ENCODE assay signal across 23 cellular contexts in the genomic region with DNA sequence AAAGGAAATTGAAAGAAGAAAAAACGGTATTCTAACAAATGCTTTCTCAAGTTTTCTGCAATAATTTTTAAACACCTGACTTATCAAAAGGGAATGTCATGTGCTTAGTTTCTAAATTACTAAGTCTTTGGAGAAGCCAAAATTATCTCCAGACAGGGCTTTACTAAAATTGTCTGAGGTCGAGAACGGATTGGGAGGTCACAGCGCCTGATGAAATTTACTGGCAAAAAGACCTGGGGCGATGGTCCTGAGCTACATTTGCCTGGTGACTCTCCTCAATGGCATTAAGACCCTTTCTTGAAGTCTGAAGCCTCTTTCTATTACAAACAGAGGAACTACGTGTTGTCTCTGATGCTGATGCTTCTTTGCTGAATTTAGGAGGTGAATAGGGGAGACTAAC.
"Had no signal": no experiment of that assay in that cellular context is flagged by ENCODE, and none has a peak within 500 bp of the region (broad histone marks: within the 10 kb centered on the region; RNA-seq: fewer than 3 reads in every experiment).

No MANE protein-coding gene starts in this region.

- ATAC-seq: effector memory CD8-positive, alpha-beta T cell; left cardiac atrium; lower lobe of right lung; right cardiac atrium; stimulated activated naive B cell treated with anti-CD40 and anti-IgM and Interleukin-4, amounts not matched to agents 10 μg/mL and 1 μg/mL and 100 μg/mL, for 72 hours; stimulated activated naive CD8-positive, alpha-beta T cell treated with anti-CD3 and anti-CD28 coated beads, Interleukin-15, amount 100 ng/mL, for 72 hours had no signal

- H3K4me1 Mint-ChIP-seq: immature natural killer cell; memory B cell; naive B cell; stimulated activated naive B cell treated with anti-CD40 and anti-IgM and Interleukin-4, amounts not matched to agents 10 μg/mL and 1 μg/mL and 100 μg/mL, for 72 hours; stimulated activated naive CD8-positive, alpha-beta T cell treated with anti-CD3 and anti-CD28 coated beads, Interleukin-15, amount 100 ng/mL, for 72 hours had no signal

- DNase-seq: cerebellar nuclear complex; effector memory CD8-positive, alpha-beta T cell; esophagus squamous epithelium; foreskin fibroblast; immature natural killer cell; kidney; left cardiac atrium; left ventricle myocardium inferior; lower lobe of right lung; naive B cell; nephron progenitor cell; right cardiac atrium; spleen; stimulated activated CD4-positive, alpha-beta T cell treated with anti-CD3 and anti-CD28 coated beads, Interleukin-15, amount 100 ng/mL, for 24 hours; stimulated activated CD4-positive, alpha-beta T cell treated with anti-CD3 and anti-CD28 coated beads, Interleukin-1b, Interleukin-23, amount 100 ng/mL, for 48 hours; stimulated activated CD4-positive, alpha-beta T cell treated with anti-CD3 and anti-CD28 coated beads, Interleukin-4, amount 100 ng/mL, for 24 hours; stimulated activated naive B cell treated with anti-CD40 and anti-IgM and Interleukin-4, amounts not matched to agents 10 μg/mL and 1 μg/mL and 100 μg/mL, for 72 hours; stimulated activated naive CD8-positive, alpha-beta T cell treated with anti-CD3 and anti-CD28 coated beads, Interleukin-15, amount 100 ng/mL, for 72 hours; testis; transverse colon had no signal

- H3K4me3 Mint-ChIP-seq: dendritic cell treated with granulocyte-macrophage colony-stimulating factor and Interleukin-4, amounts not matched to agents 40 ng/mL and 50 ng/mL, for 4 days; effector memory CD8-positive, alpha-beta T cell; immature natural killer cell; memory B cell; naive B cell; nephron progenitor cell; stimulated activated naive B cell treated with anti-CD40 and anti-IgM and Interleukin-4, amounts not matched to agents 10 μg/mL and 1 μg/mL and 100 μg/mL, for 72 hours; stimulated activated naive CD8-positive, alpha-beta T cell treated with anti-CD3 and anti-CD28 coated beads, Interleukin-15, amount 100 ng/mL, for 72 hours had no signal

- H3K9me3 Mint-ChIP-seq: dendritic cell treated with granulocyte-macrophage colony-stimulating factor and Interleukin-4, amounts not matched to agents 40 ng/mL and 50 ng/mL, for 4 days; effector memory CD8-positive, alpha-beta T cell; nephron progenitor cell; stimulated activated naive CD8-positive, alpha-beta T cell treated with anti-CD3 and anti-CD28 coated beads, Interleukin-15, amount 100 ng/mL, for 72 hours had no signal

- H3K27me3 Mint-ChIP-seq: dendritic cell treated with granulocyte-macrophage colony-stimulating factor and Interleukin-4, amounts not matched to agents 40 ng/mL and 50 ng/mL, for 4 days; effector memory CD8-positive, alpha-beta T cell; stimulated activated naive CD8-positive, alpha-beta T cell treated with anti-CD3 and anti-CD28 coated beads, Interleukin-15, amount 100 ng/mL, for 72 hours had no signal

- H3K36me3 Mint-ChIP-seq: immature natural killer cell; memory B cell; naive B cell; stimulated activated naive B cell treated with anti-CD40 and anti-IgM and Interleukin-4, amounts not matched to agents 10 μg/mL and 1 μg/mL and 100 μg/mL, for 72 hours had no signal

- H3K36me3 ChIP-seq: esophagus squamous epithelium, left ventricle myocardium inferior, lower lobe of right lung, neutrophil, spleen, transverse colon had no signal

- H3K27me3 ChIP-seq: esophagus squamous epithelium, neutrophil, spleen, testis, transverse colon had no signal

- H3K4me3 ChIP-seq: esophagus squamous epithelium, left ventricle myocardium inferior, lower lobe of right lung, spleen, testis, transverse colon had no signal

- H3K4me1 ChIP-seq: esophagus squamous epithelium, left ventricle myocardium inferior, lower lobe of right lung, spleen, testis had no signal

- H3K27ac ChIP-seq: esophagus squamous epithelium, left ventricle myocardium inferior, lower lobe of right lung, neutrophil, spleen, testis, transverse colon had no signal

- H3K9me3 ChIP-seq: esophagus squamous epithelium, left ventricle myocardium inferior, lower lobe of right lung, neutrophil, spleen, testis, transverse colon had no signal

- H3K27ac Mint-ChIP-seq: dendritic cell treated with granulocyte-macrophage colony-stimulating factor and Interleukin-4, amounts not matched to agents 40 ng/mL and 50 ng/mL, for 4 days; effector memory CD8-positive, alpha-beta T cell; immature natural killer cell; memory B cell; naive B cell; nephron progenitor cell; stimulated activated naive B cell treated with anti-CD40 and anti-IgM and Interleukin-4, amounts not matched to agents 10 μg/mL and 1 μg/mL and 100 μg/mL, for 72 hours; stimulated activated naive CD8-positive, alpha-beta T cell treated with anti-CD3 and anti-CD28 coated beads, Interleukin-15, amount 100 ng/mL, for 72 hours had no signal
